Comparison of ENCODE assay signal across 1 cellular context in genomic region chr1:174884001-174884400, GRCh38.
TF ChIP-seq lines count a peak whose summit lies in the region.

No MANE protein-coding gene starts in this region.

TF ChIP-seq in H1, 55 proteins besides CTCF, POLR2A, EP300 and RAD21:
- no peak for TF ChIP-seq SP4 (IDR thresholded peaks at IDR 0.05; ENCODE audit: low read length)
- no peak for TF ChIP-seq JUND (IDR thresholded peaks at IDR 0.05; ENCODE audit: low read length)
- TF ChIP-seq NRF1 (IDR thresholded peaks at IDR 0.05; ENCODE audit: low read depth, low read length): no peak
- TF ChIP-seq MAX (IDR thresholded peaks at IDR 0.05): no peak
- no peak for TF ChIP-seq SP1 (IDR thresholded peaks at IDR 0.05; ENCODE audit: low read depth, low read length)
- TF ChIP-seq RNF2 (IDR thresholded peaks at IDR 0.05; ENCODE audit: borderline replicate concordance, low read depth, low read length, missing control alignments, poor library complexity, severe bottlenecking): no peak
- TF ChIP-seq RFX5 (IDR thresholded peaks at IDR 0.05; ENCODE audit: borderline replicate concordance, low read depth, low read length): no peak
- TF ChIP-seq GTF2F1 (IDR thresholded peaks at IDR 0.05; ENCODE audit: borderline replicate concordance, low read depth, low read length): no peak
- TF ChIP-seq SUZ12 (IDR thresholded peaks at IDR 0.05; ENCODE audit: low read length): no peak
- no peak for TF ChIP-seq SAP30 (IDR thresholded peaks at IDR 0.05; ENCODE audit: insufficient read depth, insufficient replicate concordance, low read length)
- TF ChIP-seq ZNF274 (IDR thresholded peaks at IDR 0.05; ENCODE audit: borderline replicate concordance, extremely low read depth, low read length): no peak
- TF ChIP-seq TBP (IDR thresholded peaks at IDR 0.05; ENCODE audit: low read depth, low read length): no peak
- no peak for TF ChIP-seq CHD2 (IDR thresholded peaks at IDR 0.05; ENCODE audit: low read length)
